8 cellular contexts compared by ENCODE assay signal in genomic region chr14:76812422-76813383, GRCh38. TPM values are rescaled to one million over a fixed set of nuclear protein-coding genes. Genes with fewer than 3 reads are reported as not detected.
DNase-seq lines count a peak whose midpoint lies in the region; ATAC-seq and TF ChIP-seq lines count a peak whose summit lies in the region.

Gene ANGEL1 (minus strand): TSS chr14:76812882. CDS start chr14:76812827, 55 bp downstream.

- H3K27ac Mint-ChIP-seq in activated naive CD4-positive, alpha-beta T cell treated with anti-CD3 and anti-CD28 coated beads, Interleukin-2, amount 50 U/mL, for 72 hours: peak within 1 kb of the TSS; percentile 91 to 97

- TF ChIP-seq CTCF in GM10248 (IDR thresholded peaks at IDR 0.05; ENCODE audit: control extremely low read depth, extremely low read depth, low read depth, missing control alignments): no peak

- no peaks in the 10 kb centered on the region for H3K36me3 Mint-ChIP-seq in activated naive CD4-positive, alpha-beta T cell treated with anti-CD3 and anti-CD28 coated beads, Interleukin-2, amount 50 U/mL, for 72 hours

- H3K9me3 Mint-ChIP-seq in activated naive CD4-positive, alpha-beta T cell treated with anti-CD3 and anti-CD28 coated beads, Interleukin-2, amount 50 U/mL, for 72 hours: no peaks in the 10 kb centered on the region

- DNase-seq in GM10248 (ENCODE audit: extremely low spot score) (peak; percentile 93), NCI-H1105 (lab: John Stamatoyannopoulos, UW) (peak; percentile 96), SKM-1 (lab: John Stamatoyannopoulos, UW; ENCODE audit: unreplicated experiment) (peak; percentile 38), glomerular endothelial cell (ENCODE audit: extremely low read depth, low read depth, low spot score) (no peak), nucleus accumbens (lab: John Stamatoyannopoulos, UW) (peak; percentile 42 to 95 (median 90)), superior temporal gyrus (ENCODE audit: extremely low spot score) (peak; percentile 92)
- DNase-seq in activated naive CD4-positive, alpha-beta T cell treated with anti-CD3 and anti-CD28 coated beads, Interleukin-2, amount 50 U/mL, for 72 hours (ENCODE audit: low spot score in 2 of 2): peak; percentile 96 to 97

- ATAC-seq in HG02642 (IDR thresholded peaks at IDR 0.05; ENCODE audit: poor library complexity, unreplicated experiment): peak; percentile 91
- peak; percentile 93 to 94 for ATAC-seq in activated naive CD4-positive, alpha-beta T cell treated with anti-CD3 and anti-CD28 coated beads, Interleukin-2, amount 50 U/mL, for 72 hours

- CTCF ChIA-PET in GM10248 (lab: Yijun Ruan, JAX): interaction anchor here (1.5 to 7.5 kb wide), 4 partner anchors 10 to 103 kb away, joined by 3 to 45 read pairs (median 25); no protein-coding TSS in a partner anchor

- POLR2A ChIA-PET in GM10248 (lab: Yijun Ruan, JAX): no interaction called here

RNA-seq across cellular contexts. Expression of gene ANGEL1, which starts in this region (rescaled TPM):
- total RNA-seq in activated naive CD4-positive, alpha-beta T cell treated with anti-CD3 and anti-CD28 coated beads, Interleukin-2, amount 50 U/mL, for 72 hours: 10 to 100 TPM; 14.6 to 15.4 TPM
- 11.1 and 20.1 TPM in 2 replicates for total RNA-seq in glomerular endothelial cell
